In genomic region chr3:25165306-25165705, GRCh38 we compare ENCODE assay signal across 29 cellular contexts.
"Had no signal": no experiment of that assay in that cellular context is flagged by ENCODE, and none has a peak within 500 bp of the region (broad histone marks: within the 10 kb centered on the region; RNA-seq: fewer than 3 reads in every experiment).

No MANE protein-coding gene starts in this region.

- H3K4me1 Mint-ChIP-seq: naive thymus-derived CD8-positive, alpha-beta T cell; stimulated activated effector memory CD8-positive, alpha-beta T cell treated with anti-CD3 and anti-CD28 coated beads, Interleukin-12 subunit alpha, Interleukin-12 subunit beta, amount 100 ng/mL, for 72 hours; stimulated activated naive CD8-positive, alpha-beta T cell treated with anti-CD3 and anti-CD28 coated beads, Interleukin-15, amount 100 ng/mL, for 72 hours had no signal

- H3K9ac ChIP-seq: parathyroid adenoma had no signal

- H3K27me3 Mint-ChIP-seq: naive thymus-derived CD8-positive, alpha-beta T cell; natural killer cell treated with Interleukin-12 subunit alpha and Interleukin-12 subunit beta and Interleukin-15 and Interleukin-18, amount 100 ng/mL, for 72 hours; progenitor cell of endocrine pancreas; stimulated activated naive CD8-positive, alpha-beta T cell treated with anti-CD3 and anti-CD28 coated beads, Interleukin-15, amount 100 ng/mL, for 72 hours had no signal

- H3K79me2 ChIP-seq: parathyroid adenoma had no signal

- DNase-seq: naive thymus-derived CD8-positive, alpha-beta T cell; nephron progenitor cell; occipital lobe; ovary; posterior cingulate gyrus; psoas muscle; right cardiac atrium; right lobe of liver; sigmoid colon; small intestine; stimulated activated CD4-positive, alpha-beta T cell treated with anti-CD3 and anti-CD28 coated beads, Interleukin-15, amount 100 ng/mL, for 24 hours; stimulated activated CD4-positive, alpha-beta T cell treated with anti-CD3 and anti-CD28 coated beads, Interleukin-2, amount 100 ng/mL, for 24 hours; stimulated activated CD4-positive, alpha-beta T cell treated with anti-CD3 and anti-CD28 coated beads, Interleukin-2, amount 100 ng/mL, for 48 hours; stimulated activated CD4-positive, alpha-beta T cell treated with anti-CD3 and anti-CD28 coated beads, Interleukin-4, amount 100 ng/mL, for 24 hours; stimulated activated naive CD4-positive, alpha-beta T cell; stimulated activated naive CD8-positive, alpha-beta T cell treated with anti-CD3 and anti-CD28 coated beads, Interleukin-15, amount 100 ng/mL, for 72 hours; stimulated activated naive CD8-positive, alpha-beta T cell treated with anti-CD3 and anti-CD28 coated beads, Interleukin-15, Interleukin-2, amounts not matched to agents 100 U/mL and 50 U/mL, for 24 hours; substantia nigra; testis; tibial artery; transverse colon; upper lobe of left lung had no signal

- H3K4me1 ChIP-seq: parathyroid adenoma, psoas muscle, right lobe of liver, sigmoid colon, suprapubic skin, testis, tibial artery, transverse colon, upper lobe of left lung, vagina had no signal

- H3K27ac ChIP-seq: ovary, parathyroid adenoma, psoas muscle, right lobe of liver, sigmoid colon, suprapubic skin, testis, tibial artery, transverse colon, upper lobe of left lung, vagina had no signal

- H3K36me3 ChIP-seq: ovary, right lobe of liver, sigmoid colon, suprapubic skin, tibial artery, transverse colon, upper lobe of left lung, vagina had no signal

- H3K9me3 ChIP-seq: ovary, psoas muscle, right lobe of liver, sigmoid colon, suprapubic skin, testis, upper lobe of left lung, vagina had no signal

- H3K27ac Mint-ChIP-seq: naive thymus-derived CD8-positive, alpha-beta T cell; natural killer cell treated with Interleukin-12 subunit alpha and Interleukin-12 subunit beta and Interleukin-15 and Interleukin-18, amount 100 ng/mL, for 72 hours; nephron progenitor cell; progenitor cell of endocrine pancreas; stimulated activated effector memory CD8-positive, alpha-beta T cell treated with anti-CD3 and anti-CD28 coated beads, Interleukin-12 subunit alpha, Interleukin-12 subunit beta, amount 100 ng/mL, for 72 hours; stimulated activated naive CD8-positive, alpha-beta T cell treated with anti-CD3 and anti-CD28 coated beads, Interleukin-15, amount 100 ng/mL, for 72 hours had no signal

- H2AFZ ChIP-seq: parathyroid adenoma had no signal

- H3K27me3 ChIP-seq: ovary, right lobe of liver, sigmoid colon, suprapubic skin, testis, tibial artery, transverse colon, upper lobe of left lung, vagina had no signal

- H3K4me3 ChIP-seq: ovary, psoas muscle, right lobe of liver, sigmoid colon, suprapubic skin, testis, tibial artery, transverse colon, upper lobe of left lung, vagina had no signal

- H3K4me3 Mint-ChIP-seq: naive thymus-derived CD8-positive, alpha-beta T cell; natural killer cell treated with Interleukin-12 subunit alpha and Interleukin-12 subunit beta and Interleukin-15 and Interleukin-18, amount 100 ng/mL, for 72 hours; nephron progenitor cell; neural crest cell; stimulated activated effector memory CD8-positive, alpha-beta T cell treated with anti-CD3 and anti-CD28 coated beads, Interleukin-12 subunit alpha, Interleukin-12 subunit beta, amount 100 ng/mL, for 72 hours; stimulated activated naive CD8-positive, alpha-beta T cell treated with anti-CD3 and anti-CD28 coated beads, Interleukin-15, amount 100 ng/mL, for 72 hours had no signal

- H3K36me3 Mint-ChIP-seq: stimulated activated effector memory CD8-positive, alpha-beta T cell treated with anti-CD3 and anti-CD28 coated beads, Interleukin-12 subunit alpha, Interleukin-12 subunit beta, amount 100 ng/mL, for 72 hours had no signal

- ATAC-seq: naive thymus-derived CD8-positive, alpha-beta T cell; natural killer cell treated with Interleukin-12 subunit alpha and Interleukin-12 subunit beta and Interleukin-15 and Interleukin-18, amount 100 ng/mL, for 72 hours; psoas muscle; right cardiac atrium; right lobe of liver; stimulated activated effector memory CD8-positive, alpha-beta T cell treated with anti-CD3 and anti-CD28 coated beads, Interleukin-12 subunit alpha, Interleukin-12 subunit beta, amount 100 ng/mL, for 72 hours; stimulated activated naive CD8-positive, alpha-beta T cell treated with anti-CD3 and anti-CD28 coated beads, Interleukin-15, amount 100 ng/mL, for 72 hours; stimulated activated naive CD8-positive, alpha-beta T cell treated with anti-CD3 and anti-CD28 coated beads, Interleukin-15, Interleukin-2, amounts not matched to agents 100 U/mL and 50 U/mL, for 24 hours had no signal
